39 cellular contexts compared by ENCODE assay signal in genomic region chr18:63899206-63899605, GRCh38. TPM values are rescaled to one million over a fixed set of nuclear protein-coding genes. Genes with fewer than 3 reads are reported as not detected.
"Had no signal": no experiment of that assay in that cellular context is flagged by ENCODE, and none has a peak within 500 bp of the region (broad histone marks: within the 10 kb centered on the region; RNA-seq: fewer than 3 reads in every experiment).

No MANE protein-coding gene starts in this region.

- H3K4me3 ChIP-seq: adrenal gland, body of pancreas, breast epithelium, cardiac muscle cell had no signal

- H3K9me3 ChIP-seq: adrenal gland, body of pancreas, breast epithelium had no signal

- H3K36me3 ChIP-seq: adrenal gland, brain microvascular endothelial cell, breast epithelium, cardiac muscle cell had no signal

- H3K27ac ChIP-seq: adrenal gland, body of pancreas, brain microvascular endothelial cell, breast epithelium, cardiac muscle cell, VCaP had no signal

- H3K27me3 ChIP-seq: adrenal gland, body of pancreas, brain microvascular endothelial cell, breast epithelium, cardiac muscle cell had no signal

- FAIRE-seq: astrocyte, TTC549 had no signal

- H3K4me1 ChIP-seq: adrenal gland, body of pancreas, breast epithelium had no signal

- DNase-seq: activated B cell treated with CpG ODN at 0.5 μM for 24 hours; activated CD4-positive, alpha-beta memory T cell treated with anti-CD3 and anti-CD28 coated beads for 36 hours; activated CD4-positive, alpha-beta T cell treated with anti-CD3 and anti-CD28 coated beads for 4 hours; activated CD4-positive, alpha-beta T cell treated with anti-CD3 and anti-CD28 coated beads, Interleukin-2, amount 10 ng/mL, durations not matched to agents 24 days and 14 days; activated CD4-positive, alpha-beta T cell treated with anti-CD3 and anti-CD28 coated beads, Interleukin-2, amount 50 U/mL, for 1 hour; activated CD4-positive, alpha-beta T cell treated with anti-CD3 and anti-CD28 coated beads, Interleukin-2, amount 50 U/mL, for 4 hours; activated CD4-positive, CD25-positive, alpha-beta regulatory T cell treated with anti-CD3 and anti-CD28 coated beads, Interleukin-2, amount 50 U/mL, for 72 hours; activated CD8-positive, alpha-beta memory T cell treated with anti-CD3 and anti-CD28 coated beads, Interleukin-2, amount 50 U/mL, for 4 hours; activated CD8-positive, alpha-beta T cell treated with anti-CD3 and anti-CD28 coated beads for 36 hours; activated effector memory CD4-positive, alpha-beta T cell treated with anti-CD3 and anti-CD28 coated beads, Interleukin-2, amount 50 U/mL, for 16 hours; activated gamma-delta T cell treated with Interleukin-2 at 50 U/mL for 16 hours; activated naive CD4-positive, alpha-beta T cell; activated naive CD4-positive, alpha-beta T cell treated with anti-CD3 and anti-CD28 coated beads for 36 hours; activated naive CD4-positive, alpha-beta T cell treated with anti-CD3 and anti-CD28 coated beads, Interleukin-2, amount 50 U/mL, for 16 hours; activated naive CD8-positive, alpha-beta T cell treated with anti-CD3 and anti-CD28 coated beads for 36 hours; activated T-cell treated with anti-CD3 and anti-CD28 coated beads for 4 hours; activated T-cell treated with anti-CD3 and anti-CD28 coated beads, Interleukin-2, amount 50 U/mL, for 1 hour; activated T-cell treated with anti-CD3 and anti-CD28 coated beads, Interleukin-2, amount 50 U/mL, for 4 hours; activated T-cell treated with anti-CD3 and anti-CD28 coated beads, Interleukin-2, amount 50 U/mL, for 72 hours; adrenal gland; amniotic stem cell; aorta; body of pancreas; brain microvascular endothelial cell; caudate nucleus; cerebellar nuclear complex; T-helper 1 cell; T-helper 2 cell; T-helper 9 cell had no signal

- ATAC-seq: activated CD8-positive, alpha-beta T cell treated with anti-CD3 and anti-CD28 coated beads for 36 hours; activated naive CD4-positive, alpha-beta T cell treated with anti-CD3 and anti-CD28 coated beads, Interleukin-2, amount 50 U/mL, for 72 hours; activated T-cell treated with anti-CD3 and anti-CD28 coated beads, Interleukin-2, amount 50 U/mL, for 4 hours; activated T-cell treated with anti-CD3 and anti-CD28 coated beads, Interleukin-2, amount 50 U/mL, for 72 hours; activated T-helper 17 cell treated with anti-CD3 and anti-CD28 coated beads, Interleukin-2, amount 50 U/mL, for 72 hours; body of pancreas had no signal

RNA-seq across cellular contexts. Expression of gene SERPINB10, which starts 8.6 kb away (rescaled TPM):
- total RNA-seq: activated B cell treated with CpG ODN at 0.5 μM for 24 hours; activated CD4-positive, alpha-beta memory T cell treated with anti-CD3 and anti-CD28 coated beads for 36 hours; activated CD4-positive, alpha-beta T cell treated with anti-CD3 and anti-CD28 coated beads, Interleukin-2, amount 10 ng/mL, durations not matched to agents 24 days and 14 days; activated CD8-positive, alpha-beta memory T cell treated with anti-CD3 and anti-CD28 coated beads for 36 hours; activated CD8-positive, alpha-beta T cell treated with anti-CD3 and anti-CD28 coated beads for 36 hours; activated naive CD4-positive, alpha-beta T cell treated with anti-CD3 and anti-CD28 coated beads for 36 hours; activated naive CD4-positive, alpha-beta T cell treated with anti-CD3 and anti-CD28 coated beads, Interleukin-2, amount 50 U/mL, for 72 hours; activated T-helper 1 cell treated with anti-CD3 and anti-CD28 coated beads, Interleukin-12 subunit alpha, Interleukin-12 subunit beta, Interleukin-2, Interleukin-4 antibody, amounts not matched to agents 30 ng/mL and 10 ng/mL and 1 ng/mL, durations not matched to agents 14 hours and 24 hours and 36 hours; activated T-helper 17 cell treated with anti-CD3 and anti-CD28 coated beads, Interleukin-2, amount 50 U/mL, for 72 hours; adrenal gland; aorta; astrocyte; body of pancreas; cardiac muscle cell; chondrocyte had no signal
- polyA plus RNA-seq: adrenal gland, aorta, cardiac muscle cell had no signal

RNA-seq across cellular contexts. Expression of gene SERPINB2, which starts 11.7 kb away (rescaled TPM):
- total RNA-seq: activated CD4-positive, alpha-beta memory T cell treated with anti-CD3 and anti-CD28 coated beads for 36 hours; activated CD4-positive, alpha-beta T cell treated with anti-CD3 and anti-CD28 coated beads, Interleukin-2, amount 10 ng/mL, durations not matched to agents 24 days and 14 days; activated CD8-positive, alpha-beta memory T cell treated with anti-CD3 and anti-CD28 coated beads for 36 hours; activated CD8-positive, alpha-beta T cell treated with anti-CD3 and anti-CD28 coated beads for 36 hours; activated naive CD4-positive, alpha-beta T cell treated with anti-CD3 and anti-CD28 coated beads for 36 hours; activated naive CD4-positive, alpha-beta T cell treated with anti-CD3 and anti-CD28 coated beads, Interleukin-2, amount 50 U/mL, for 72 hours; activated naive CD8-positive, alpha-beta T cell treated with anti-CD3 and anti-CD28 coated beads for 36 hours; activated T-cell treated with anti-CD3 and anti-CD28 coated beads, Interleukin-2, amount 50 U/mL, for 72 hours; activated T-helper 1 cell treated with anti-CD3 and anti-CD28 coated beads, Interleukin-12 subunit alpha, Interleukin-12 subunit beta, Interleukin-2, Interleukin-4 antibody, amounts not matched to agents 30 ng/mL and 10 ng/mL and 1 ng/mL, durations not matched to agents 14 hours and 24 hours and 36 hours; activated T-helper 17 cell treated with anti-CD3 and anti-CD28 coated beads, Interleukin-2, amount 50 U/mL, for 72 hours; cardiac muscle cell; chondrocyte had no signal
- polyA plus RNA-seq: cardiac muscle cell had no signal

RNA-seq across cellular contexts. Expression of gene HMSD, which starts 49.9 kb away (rescaled TPM):
- total RNA-seq: body of pancreas, cardiac muscle cell, chondrocyte had no signal
- polyA plus RNA-seq: cardiac muscle cell had no signal
